In the genomic region with DNA sequence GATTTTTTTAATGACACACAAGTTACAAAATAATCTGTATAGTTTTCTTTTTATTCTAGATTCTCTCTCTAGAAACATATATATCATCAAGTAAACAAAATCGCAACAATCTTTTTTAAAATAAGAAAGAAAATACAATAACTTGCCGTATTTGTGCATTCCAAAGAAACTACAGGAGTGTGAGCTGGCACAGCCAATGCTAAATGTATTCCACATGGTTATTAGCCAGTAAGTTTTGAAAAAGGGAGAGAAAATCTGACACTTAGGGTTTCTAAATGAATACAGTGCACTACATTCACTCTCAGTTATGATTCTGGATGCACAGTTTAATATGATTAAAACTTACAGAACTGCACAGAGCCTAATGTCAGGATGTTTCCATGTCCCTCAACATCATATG, we compare ENCODE assay signal across 16 cellular contexts.
"Had no signal": no experiment of that assay in that cellular context is flagged by ENCODE, and none has a peak within 500 bp of the region (broad histone marks: within the 10 kb centered on the region; RNA-seq: fewer than 3 reads in every experiment).

No MANE protein-coding gene starts in this region.

- H3K9me3 ChIP-seq: colonic mucosa, esophagus squamous epithelium, gastroesophageal sphincter, mucosa of descending colon, sigmoid colon had no signal

- H3K27ac ChIP-seq: colonic mucosa, gastroesophageal sphincter had no signal

- DNase-seq: colonic mucosa; dermis blood vessel endothelial cell; esophagus squamous epithelium; glutamatergic neuron; islet precursor cell; mammary epithelial cell; mucosa of descending colon; natural killer cell; posterior cingulate gyrus; sigmoid colon; stimulated activated CD4-positive, alpha-beta T cell treated with anti-CD3 and anti-CD28 coated beads, Interleukin-2, amount 100 ng/mL, for 48 hours; stimulated activated naive CD4-positive, alpha-beta T cell treated with Interleukin-2 at 50 U/mL for 16 hours; trophoblast cell had no signal

- H3K4me3 ChIP-seq: colonic mucosa, esophagus squamous epithelium, gastroesophageal sphincter, mucosa of descending colon, sigmoid colon, smooth muscle cell had no signal

- H3K36me3 ChIP-seq: colonic mucosa, esophagus squamous epithelium, gastroesophageal sphincter, sigmoid colon had no signal

- H3K4me2 ChIP-seq: smooth muscle cell had no signal

- ATAC-seq: gastroesophageal sphincter, left lobe of liver, mucosa of descending colon, natural killer cell had no signal

- H3K4me1 ChIP-seq: colonic mucosa, esophagus squamous epithelium had no signal

- H3K27me3 ChIP-seq: colonic mucosa, esophagus squamous epithelium, gastroesophageal sphincter, sigmoid colon had no signal
